8 cellular contexts compared by ENCODE assay signal in genomic region chr1:244652699-244653438, GRCh38. TPM values are rescaled to one million over a fixed set of nuclear protein-coding genes. Genes with fewer than 3 reads are reported as not detected.
DNase-seq lines count a peak whose midpoint lies in the region; ATAC-seq, FAIRE-seq and TF ChIP-seq lines count a peak whose summit lies in the region.

DESI2 (plus strand) TSS chr1:244653126; CDS start chr1:244653314, 188 bp downstream.

- ATAC-seq in GM18909 (IDR thresholded peaks at IDR 0.05; ENCODE audit: poor library complexity, unreplicated experiment) = peak; percentile 96
- peak; percentile 95 for ATAC-seq in HG03175 (IDR thresholded peaks at IDR 0.05; ENCODE audit: unreplicated experiment)

- H3K9ac ChIP-seq in smooth muscle cell (ENCODE audit: low read depth) = peak within 1 kb of the TSS; percentile 89

- peaks cover 29% of the 10 kb centered on the region for H3K4me1 ChIP-seq in smooth muscle cell (ENCODE audit: low read depth)

- H2AFZ ChIP-seq in smooth muscle cell (ENCODE audit: low read depth) = peak within 1 kb of the TSS; percentile 88

- H3K36me3 ChIP-seq in bronchial epithelial cell (ENCODE audit: control insufficient read depth, insufficient read depth, low read length) = no peaks in the 10 kb centered on the region
- H3K36me3 ChIP-seq in smooth muscle cell (ENCODE audit: low read depth) = no peaks in the 10 kb centered on the region

- peak within 1 kb of the TSS; percentile 81 for H3K27ac ChIP-seq in smooth muscle cell (ENCODE audit: low read depth)

- peak within 1 kb of the TSS; percentile 99 for H3K4me2 ChIP-seq in smooth muscle cell

- peak; percentile 99 for DNase-seq in AG09309 (ENCODE audit: low read depth)
- DNase-seq in NCI-H2227 treated with DMSO at 0.1 percent for 48 hours (lab: John Stamatoyannopoulos, UW) = peak; percentile 96
- peak; percentile 98 for DNase-seq in bronchial epithelial cell (ENCODE audit: low read depth)
- peak; percentile 98 for DNase-seq in iPS-NIHi7 (ENCODE audit: extremely low spot score)
- DNase-seq in smooth muscle cell (lab: John Stamatoyannopoulos, UW; ENCODE audit: unreplicated experiment) = peak; percentile 86

- H3K27me3 ChIP-seq in bronchial epithelial cell (ENCODE audit: control insufficient read depth, insufficient read depth, low read length) = no peaks in the 10 kb centered on the region
- H3K27me3 ChIP-seq in smooth muscle cell (ENCODE audit: low read depth) = no peaks in the 10 kb centered on the region

- TF ChIP-seq CTCF in AG09309 (IDR thresholded peaks at IDR 0.05; ENCODE audit: control insufficient read depth, insufficient read depth, low read depth, low read length, missing control alignments) = peak; percentile 32
- TF ChIP-seq CTCF in WI38 (IDR thresholded peaks at IDR 0.05; ENCODE audit: low read depth, low read length) = peak; percentile 53
- peak; percentile 63 for TF ChIP-seq CTCF in bronchial epithelial cell (IDR thresholded peaks at IDR 0.05; ENCODE audit: insufficient read depth, low read length, severe bottlenecking)
- TF ChIP-seq CTCF in smooth muscle cell (IDR thresholded peaks at IDR 0.05; ENCODE audit: borderline replicate concordance, insufficient read depth, poor library complexity, severe bottlenecking) = peak; percentile 38

- peak within 1 kb of the TSS; percentile 58 for H3K4me3 ChIP-seq in AG09309 (ENCODE audit: control insufficient read depth, low read depth, low read length)
- peak within 1 kb of the TSS; percentile 95 for H3K4me3 ChIP-seq in WI38 (ENCODE audit: low read depth, low read length)
- peak within 1 kb of the TSS; percentile 74 for H3K4me3 ChIP-seq in bronchial epithelial cell (ENCODE audit: low read depth, low read length)
- peak within 1 kb of the TSS; percentile 92 for H3K4me3 ChIP-seq in smooth muscle cell

- peaks cover 47% of the 10 kb centered on the region for H3K79me2 ChIP-seq in smooth muscle cell (ENCODE audit: low read depth)

- H4K20me1 ChIP-seq in smooth muscle cell (ENCODE audit: low read depth) = peaks cover 41% of the 10 kb centered on the region

- peak; percentile 7 for FAIRE-seq in bronchial epithelial cell (lab: Jason Lieb, UNC)

- WGBS in smooth muscle cell (ENCODE audit: low lambda C conversion rate) = 2% methylated on average over 54 of the region's 77 CpGs

- no peaks in the 10 kb centered on the region for H3K9me3 ChIP-seq in smooth muscle cell (replicated peaks; ENCODE audit: low read depth)

- H3F3A ChIP-seq in smooth muscle cell (ENCODE audit: low read depth) = no peaks in the 10 kb centered on the region

RNA-seq across cellular contexts. Expression of gene DESI2, which starts in this region (rescaled TPM):
- 54.8 and 64.3 TPM in 2 replicates for total RNA-seq in bronchial epithelial cell
- 56.3 and 67.9 TPM in 2 replicates for total RNA-seq in smooth muscle cell
- 31.5 and 39.4 TPM in 2 replicates for polyA plus RNA-seq in smooth muscle cell

Comparison
In these comparisons a context has a peak if more than half of its experiments do, and no peak if none do; other contexts are left out.
1. Peak in every context shown above with its lines: DNase-seq, ATAC-seq, H3K4me3 ChIP-seq and H3K27ac ChIP-seq.